In the genomic region with DNA sequence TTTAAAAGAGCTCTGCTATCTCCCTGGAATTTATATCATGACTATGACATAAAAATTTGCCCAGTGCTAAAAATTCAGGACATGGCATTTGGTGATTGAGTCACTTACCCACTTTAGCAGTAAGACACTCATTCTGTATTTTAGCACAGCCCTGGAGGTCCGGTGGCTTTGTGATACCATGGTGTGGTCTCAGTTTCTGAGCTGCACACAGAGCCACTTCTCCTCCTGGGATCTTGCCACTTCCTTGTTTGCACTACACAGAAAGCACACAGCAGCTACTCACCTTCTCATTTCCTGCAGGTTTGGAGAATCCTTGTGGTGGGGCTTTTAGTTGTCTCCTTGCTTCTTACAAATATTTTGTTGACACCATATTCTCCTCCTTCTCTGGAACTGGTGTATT, we compare ENCODE assay signal across 18 cellular contexts. TPM values are rescaled to one million over a fixed set of nuclear protein-coding genes. Genes with fewer than 3 reads are reported as not detected.
"Had no signal": no experiment of that assay in that cellular context is flagged by ENCODE, and none has a peak within 500 bp of the region (broad histone marks: within the 10 kb centered on the region; RNA-seq: fewer than 3 reads in every experiment).

No MANE protein-coding gene starts in this region.

RNA-seq across cellular contexts. Expression of gene GYPB, which starts 41.1 kb away (rescaled TPM):
- total RNA-seq: chondrocyte; colonic mucosa; esophagus mucosa; gastrocnemius medialis; glomerular endothelial cell; hepatocyte; kidney; left cardiac atrium; left ventricle myocardium superior; lower lobe of right lung; mononuclear cell; naive thymus-derived CD4-positive, alpha-beta T cell; osteoblast; progenitor cell of endocrine pancreas; smooth muscle cell; subcutaneous adipose tissue; temporal lobe had no signal
- polyA plus RNA-seq: hepatocyte; naive thymus-derived CD4-positive, alpha-beta T cell; stomach had no signal
